Comparison of ENCODE assay signal across 31 cellular contexts in genomic region chr7:149432121-149432691, GRCh38. TPM values are rescaled to one million over a fixed set of nuclear protein-coding genes. Genes with fewer than 3 reads are reported as not detected.
DNase-seq lines count a peak whose midpoint lies in the region; ATAC-seq, FAIRE-seq and TF ChIP-seq lines count a peak whose summit lies in the region.
"Had no signal": no experiment of that assay in that cellular context is flagged by ENCODE, and none has a peak within 500 bp of the region (broad histone marks: within the 10 kb centered on the region; RNA-seq: fewer than 3 reads in every experiment).

No MANE protein-coding gene starts in this region.

- no peak overlapping the region for H3K27ac Mint-ChIP-seq in MCF 10A (ENCODE audit: low read depth, unreplicated experiment)
- no peak overlapping the region for H3K27ac Mint-ChIP-seq in stimulated activated memory B cell treated with anti-CD40 and anti-IgM and Interleukin-4, amounts not matched to agents 10 μg/mL and 1 μg/mL and 100 μg/mL, for 72 hours
- H3K27ac Mint-ChIP-seq: B cell; CD8-positive, alpha-beta memory T cell had no signal

- no peak for DNase-seq in mammary epithelial cell
- DNase-seq in MCF 10A (ENCODE audit: unreplicated experiment), result no peak
- no peak for DNase-seq in endothelial cell of umbilical vein (ENCODE audit: low read depth, low spot score)
- DNase-seq in activated CD4-positive, alpha-beta T cell treated with anti-CD3 and anti-CD28 coated beads, Interleukin-2, amount 50 U/mL, for 4 hours, result no peak
- DNase-seq: CD8-positive, alpha-beta memory T cell; DMS 273 treated with DMSO at 0.1 percent for 48 hours; DMS79; EL; GDM1; H7; IMR-90; NCI-H1092; NCI-H1417 treated with DMSO at 0.1 percent for 48 hours; NCI-H1694 treated with DMSO at 0.1 percent for 48 hours; NCI-H2081; NCI-H2171; NCI-H226; NCI-H510A; NCI-H69; Right ventricle myocardium superior; RPMI8226 had no signal

- H3K4me1 ChIP-seq in mammary epithelial cell (ENCODE audit: insufficient read depth, low read length) (no peaks in the 10 kb centered on the region), endothelial cell of umbilical vein (ENCODE audit: control insufficient read depth, extremely low read depth, insufficient read depth, low read length) (no peaks in the 10 kb centered on the region)
- H3K4me1 ChIP-seq: SJSA1 had no signal

- dilution Hi-C loops in mammary epithelial cell (cut with HindIII; ENCODE audit: low sequenced_read_pairs) (loop anchor here (5.0 kb wide), 1 partner anchor 65 kb away; the partner anchor contains the start of gene ZNF746), endothelial cell of umbilical vein (cut with MboI; ENCODE audit: extremely low pct_ligation_motif_present, low sequenced_read_pairs) (no loop called here)

- H2AFZ ChIP-seq in mammary epithelial cell (ENCODE audit: low read depth, low read length), result no peak overlapping the region
- H2AFZ ChIP-seq in endothelial cell of umbilical vein (ENCODE audit: low read depth, low read length), result no peak overlapping the region

- in situ Hi-C loops in mammary epithelial cell (cut with MboI; ENCODE audit: low sequenced_read_pairs in 2 of 2), result no loop called here

- H3K4me2 ChIP-seq in mammary epithelial cell (ENCODE audit: insufficient read depth, low read depth, low read length) (no peak overlapping the region), endothelial cell of umbilical vein (ENCODE audit: insufficient read depth, low read length) (no peak overlapping the region)
- H3K4me2 ChIP-seq: KMS-11 had no signal

- no peak for TF ChIP-seq CTCF in mammary epithelial cell (conservative IDR thresholded peaks at IDR 0.05 in 1 of 2, IDR thresholded peaks at IDR 0.05 in 1 of 2; ENCODE audit: extremely low read depth in 1 of 2, insufficient read depth in 1 of 2, low read depth in 1 of 2, low read length in 2 of 2)
- no peak for TF ChIP-seq CTCF in MCF 10A (IDR thresholded peaks at IDR 0.05; ENCODE audit: unreplicated experiment)
- no peak for TF ChIP-seq CTCF in endothelial cell of umbilical vein (IDR thresholded peaks at IDR 0.05; ENCODE audit: extremely low read depth in 1 of 2, insufficient read depth in 1 of 2, low read depth in 1 of 2, low read length in 2 of 2)

- no peak for TF ChIP-seq POLR2A in endothelial cell of umbilical vein (IDR thresholded peaks at IDR 0.05; ENCODE audit: low read depth, low read length)

- no peak overlapping the region for H3K4me3 Mint-ChIP-seq in MCF 10A (ENCODE audit: unreplicated experiment)
- no peak overlapping the region for H3K4me3 Mint-ChIP-seq in stimulated activated memory B cell treated with anti-CD40 and anti-IgM and Interleukin-4, amounts not matched to agents 10 μg/mL and 1 μg/mL and 100 μg/mL, for 72 hours
- H3K4me3 Mint-ChIP-seq: B cell; CD14-positive monocyte; CD8-positive, alpha-beta memory T cell had no signal

- H3K27me3 ChIP-seq in mammary epithelial cell (ENCODE audit: insufficient read depth, low read length) (no peaks in the 10 kb centered on the region), endothelial cell of umbilical vein (ENCODE audit: control insufficient read depth in 2 of 2, insufficient read depth in 2 of 2, low read length in 2 of 2) (no peaks in the 10 kb centered on the region)
- H3K27me3 ChIP-seq: SJSA1 had no signal

- H3K27ac ChIP-seq in mammary epithelial cell (ENCODE audit: insufficient read depth, low read depth, low read length), result no peak overlapping the region
- no peak overlapping the region for H3K27ac ChIP-seq in endothelial cell of umbilical vein (ENCODE audit: insufficient read depth, low read depth, low read length)
- H3K27ac ChIP-seq: 22Rv1, KMS-11, SJSA1 had no signal

- H4K20me1 ChIP-seq in mammary epithelial cell (ENCODE audit: insufficient read depth, low read length), result no peaks in the 10 kb centered on the region
- H4K20me1 ChIP-seq in endothelial cell of umbilical vein (replicated peaks; ENCODE audit: control insufficient read depth, extremely low read depth, insufficient read depth, low read length), result no peaks in the 10 kb centered on the region

- no peaks in the 10 kb centered on the region for H3K27me3 Mint-ChIP-seq in MCF 10A (ENCODE audit: insufficient read depth, unreplicated experiment)
- no peaks in the 10 kb centered on the region for H3K27me3 Mint-ChIP-seq in stimulated activated memory B cell treated with anti-CD40 and anti-IgM and Interleukin-4, amounts not matched to agents 10 μg/mL and 1 μg/mL and 100 μg/mL, for 72 hours
- H3K27me3 Mint-ChIP-seq: B cell; CD8-positive, alpha-beta memory T cell had no signal

- H3K9me3 Mint-ChIP-seq in MCF 10A (ENCODE audit: unreplicated experiment), result no peaks in the 10 kb centered on the region
- H3K9me3 Mint-ChIP-seq in stimulated activated memory B cell treated with anti-CD40 and anti-IgM and Interleukin-4, amounts not matched to agents 10 μg/mL and 1 μg/mL and 100 μg/mL, for 72 hours, result no peaks in the 10 kb centered on the region
- H3K9me3 Mint-ChIP-seq: CD8-positive, alpha-beta memory T cell had no signal

- H3K4me1 Mint-ChIP-seq in MCF 10A (ENCODE audit: insufficient read depth, unreplicated experiment), result no peaks in the 10 kb centered on the region
- no peaks in the 10 kb centered on the region for H3K4me1 Mint-ChIP-seq in stimulated activated memory B cell treated with anti-CD40 and anti-IgM and Interleukin-4, amounts not matched to agents 10 μg/mL and 1 μg/mL and 100 μg/mL, for 72 hours
- H3K4me1 Mint-ChIP-seq: B cell; CD14-positive monocyte; CD8-positive, alpha-beta memory T cell had no signal

- 94% methylated on average over 25 of the region's 53 CpGs for WGBS in mammary epithelial cell (ENCODE audit: low coverage, missing lambda C conversion rate)

- peak; percentile 34 for ATAC-seq in stimulated activated memory B cell treated with anti-CD40 and anti-IgM and Interleukin-4, amounts not matched to agents 10 μg/mL and 1 μg/mL and 100 μg/mL, for 72 hours
- ATAC-seq in HG02840 (IDR thresholded peaks at IDR 0.05; ENCODE audit: low FRiP score, unreplicated experiment) (no peak), GM18502 (IDR thresholded peaks at IDR 0.05; ENCODE audit: poor library complexity, unreplicated experiment) (no peak)
- ATAC-seq: GM12878 had no signal

- H3K36me3 Mint-ChIP-seq in MCF 10A (ENCODE audit: insufficient read depth, unreplicated experiment), result peaks cover 40% of the 10 kb centered on the region
- peaks cover 74% of the 10 kb centered on the region for H3K36me3 Mint-ChIP-seq in stimulated activated memory B cell treated with anti-CD40 and anti-IgM and Interleukin-4, amounts not matched to agents 10 μg/mL and 1 μg/mL and 100 μg/mL, for 72 hours

- POLR2A ChIA-PET in MCF 10A (lab: Yijun Ruan, JAX) (no interaction called here), endothelial cell of umbilical vein (lab: Charles Lee) (no interaction called here)

- FAIRE-seq in endothelial cell of umbilical vein (lab: Jason Lieb, UNC), result no peak
- FAIRE-seq: GM12878, GM19239 had no signal

- H3K4me3 ChIP-seq in mammary epithelial cell (replicated peaks in 1 of 3; ENCODE audit: insufficient read depth in 1 of 3, low read depth in 2 of 3, low read length in 3 of 3), result no peak overlapping the region
- H3K4me3 ChIP-seq in endothelial cell of umbilical vein (replicated peaks in 1 of 3; ENCODE audit: insufficient read depth in 1 of 3, low read depth in 1 of 3, low read length in 3 of 3), result no peak overlapping the region
- H3K4me3 ChIP-seq: GM12878, SJSA1 had no signal

- H3K79me2 ChIP-seq in mammary epithelial cell (ENCODE audit: insufficient read depth, low read length) (no peaks in the 10 kb centered on the region), endothelial cell of umbilical vein (ENCODE audit: control insufficient read depth, insufficient read depth, low read length) (no peaks in the 10 kb centered on the region)

- CTCF ChIA-PET in mammary epithelial cell (lab: Charles Lee; ENCODE audit: low non-redundant PET), result no interaction called here
- CTCF ChIA-PET in MCF 10A (lab: Yijun Ruan, JAX), result interaction anchor here (0.5 kb wide), 1 partner anchor 190 kb away, joined by 3 read pairs; no protein-coding TSS in a partner anchor
- CTCF ChIA-PET in endothelial cell of umbilical vein (lab: Charles Lee), result interaction anchor here (1.2 kb wide), 1 partner anchor 26 kb away, joined by 3 read pairs; no protein-coding TSS in a partner anchor

- BruUV-seq in mammary epithelial cell (replicated peaks; lab: Mats Ljungman, UMichigan) (TSS peak; percentile 12), MCF 10A (replicated peaks; lab: Mats Ljungman, UMichigan) (no TSS peak), endothelial cell of umbilical vein (replicated peaks; lab: Mats Ljungman, UMichigan) (TSS peak; percentile 22)

- no peaks in the 10 kb centered on the region for H3K9me1 ChIP-seq in endothelial cell of umbilical vein (replicated peaks; ENCODE audit: control insufficient read depth, extremely low read depth, insufficient read depth, low read length)

- no peak overlapping the region for H3K9ac ChIP-seq in mammary epithelial cell (ENCODE audit: insufficient read depth, low read length)
- H3K9ac ChIP-seq in endothelial cell of umbilical vein (replicated peaks; ENCODE audit: extremely low read depth, insufficient read depth, low read length), result no peak overlapping the region
- H3K9ac ChIP-seq: KMS-11 had no signal

- H3K36me3 ChIP-seq in mammary epithelial cell (ENCODE audit: insufficient read depth, low read length), result peaks cover 4% of the 10 kb centered on the region
- H3K36me3 ChIP-seq in endothelial cell of umbilical vein (ENCODE audit: control insufficient read depth in 2 of 2, extremely low read depth in 1 of 2, insufficient read depth in 2 of 2, low read length in 2 of 2), result peaks cover 4 to 13% of the 10 kb centered on the region in 2 experiments

- H3K9me3 ChIP-seq in mammary epithelial cell (replicated peaks; ENCODE audit: insufficient read depth, low read length) (no peaks in the 10 kb centered on the region), endothelial cell of umbilical vein (replicated peaks; ENCODE audit: control insufficient read depth, insufficient read depth, low read length) (no peaks in the 10 kb centered on the region)
- H3K9me3 ChIP-seq: SJSA1 had no signal

- intact Hi-C loops in mammary epithelial cell (cut with micrococcal nuclease) (no loop called here), MCF 10A (cut with micrococcal nuclease) (no loop called here), endothelial cell of umbilical vein (cut with micrococcal nuclease) (no loop called here)

TF ChIP-seq in endothelial cell of umbilical vein, 7 proteins besides CTCF, POLR2A, EP300 and RAD21 (continues in another document):
- TF ChIP-seq MYC (IDR thresholded peaks at IDR 0.05; ENCODE audit: low read depth, low read length), result no peak

RNA-seq across cellular contexts. Expression of gene ZNF777, which starts 28.7 kb away (rescaled TPM):
- total RNA-seq in mammary epithelial cell (10 to 100 TPM in 1 of 2 donors, 1 to 10 TPM in 1; 9.2 to 20.0 TPM), MCF 10A (2022) (19.5 and 22.9 TPM in 2 replicates), endothelial cell of umbilical vein (11.1 and 12.2 TPM in 2 replicates)
- polyA plus RNA-seq in mammary epithelial cell (8.4 TPM), endothelial cell of umbilical vein (7.4 and 8.4 TPM in 2 replicates)
- polyA minus RNA-seq in mammary epithelial cell (1.4 TPM), endothelial cell of umbilical vein (5.2 and 5.8 TPM in 2 replicates)
- 5.0 and 5.4 TPM in 2 replicates for polyA plus RNA-seq in endothelial cell of umbilical vein (2011; cell fraction: cytosol; rRNA removed)
- 3.8 and 4.0 TPM in 2 replicates for polyA plus RNA-seq in endothelial cell of umbilical vein (2011; cell fraction: nucleus; rRNA removed)
- polyA plus RNA-seq in endothelial cell of umbilical vein (2012), result 5.8 and 7.6 TPM in 2 replicates
- polyA minus RNA-seq in endothelial cell of umbilical vein (2011; cell fraction: cytosol; rRNA and poly(A)+ RNA removed), result 8.1 TPM
- 2.5 and 3.0 TPM in 2 replicates for polyA minus RNA-seq in endothelial cell of umbilical vein (2011; cell fraction: nucleus; rRNA and poly(A)+ RNA removed)
